Comparison of ENCODE assay signal across 12 cellular contexts in the genomic region with DNA sequence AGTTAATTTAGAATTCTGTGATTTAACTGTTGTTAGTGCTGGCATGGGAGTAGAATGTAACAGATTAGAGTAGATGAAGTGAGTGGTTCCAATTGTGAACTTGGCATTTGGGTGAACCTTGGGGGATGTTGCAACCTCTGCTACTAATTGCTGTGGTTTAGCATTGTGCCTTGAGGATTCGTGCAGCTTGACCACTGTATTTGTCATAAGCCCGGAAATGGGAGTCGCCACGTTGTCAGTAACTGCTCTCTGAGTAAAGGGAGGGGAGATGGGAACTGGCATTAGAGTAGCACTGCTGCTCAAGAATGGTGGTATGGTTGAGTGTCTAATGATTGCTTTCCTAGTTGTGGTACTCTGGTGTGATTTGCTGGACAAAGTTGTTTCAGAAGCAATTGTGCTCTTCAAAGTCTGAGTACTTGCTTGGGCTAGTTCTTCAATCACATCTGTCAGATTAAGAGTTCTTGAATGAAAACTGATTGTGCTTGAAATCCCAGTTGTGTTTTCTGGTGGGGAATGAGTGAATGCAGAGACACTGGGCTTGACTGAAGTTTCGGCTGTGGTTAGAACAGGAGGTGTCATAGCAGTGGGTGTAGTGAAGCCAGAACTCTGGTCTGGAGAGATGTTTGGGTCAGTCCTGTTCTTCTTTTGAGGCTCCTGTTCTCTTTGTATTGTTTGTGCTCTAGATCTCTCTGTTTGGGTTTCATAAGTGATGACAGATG. TPM values are rescaled to one million over a fixed set of nuclear protein-coding genes. Genes with fewer than 3 reads are reported as not detected.
DNase-seq lines count a peak whose midpoint lies in the region; ATAC-seq and TF ChIP-seq lines count a peak whose summit lies in the region.
"Had no signal": no experiment of that assay in that cellular context is flagged by ENCODE, and none has a peak within 500 bp of the region (broad histone marks: within the 10 kb centered on the region; RNA-seq: fewer than 3 reads in every experiment).

No MANE protein-coding gene starts in this region.

- H3K4me3 ChIP-seq in GM23338: no peak overlapping the region
- H3K4me3 ChIP-seq: BLaER1 had no signal

- H3K36me3 ChIP-seq in GM23338 (ENCODE audit: insufficient read depth): no peaks in the 10 kb centered on the region
- H3K36me3 ChIP-seq: BLaER1 had no signal

- H3K27me3 ChIP-seq in GM23338 (ENCODE audit: insufficient read depth): no peaks in the 10 kb centered on the region
- H3K27me3 ChIP-seq: BLaER1 had no signal

- H3K4me1 ChIP-seq in GM23338 (ENCODE audit: insufficient read depth): peaks cover 7% of the 10 kb centered on the region; the same call in 1 of the 2 replicates
- H3K4me1 ChIP-seq: BLaER1 had no signal

- no peaks in the 10 kb centered on the region for H3K79me2 ChIP-seq in GM23338 (replicated peaks; ENCODE audit: insufficient read depth)

- DNase-seq in AG08395 (ENCODE audit: low spot score) (peak; percentile 92), HK-2 (ENCODE audit: unreplicated experiment) (peak; percentile 54), SW480 (ENCODE audit: low spot score) (peak; percentile 7), glomerular visceral epithelial cell (ENCODE audit: extremely low spot score) (peak; percentile 80), GM23338 (ENCODE audit: low spot score) (no peak), ACHN (no peak)
- no peak for DNase-seq in activated naive CD4-positive, alpha-beta T cell treated with anti-CD3 and anti-CD28 coated beads, Interleukin-2, amount 50 U/mL, for 72 hours (ENCODE audit: low spot score in 2 of 2)
- DNase-seq in activated naive CD4-positive, alpha-beta T cell treated with anti-CD3 and anti-CD28 coated beads, Interleukin-2, amount 10 ng/mL, durations not matched to agents 7 days and 5 days: no peak
- DNase-seq: naive B cell, NCI-H2171, T-helper 17 cell had no signal

- TF ChIP-seq CTCF in GM23338 (conservative IDR thresholded peaks at IDR 0.05; ENCODE audit: low read depth in 2 of 2): no peak

- ATAC-seq in activated naive CD4-positive, alpha-beta T cell treated with anti-CD3 and anti-CD28 coated beads, Interleukin-2, amount 50 U/mL, for 72 hours: no peak
- no peak for ATAC-seq in GM23338
- ATAC-seq: T-helper 17 cell had no signal

- H3K9me2 ChIP-seq in GM23338 (ENCODE audit: insufficient read depth): peaks cover 14% of the 10 kb centered on the region; the same call in 1 of the 2 replicates

- in situ Hi-C loops in ACHN (cut with HindIII; ENCODE audit: low pct_ligation_motif_present, low pct_unique_long_range_greater_than_20kb, low sequenced_read_pairs): no loop called here

- H2AFZ ChIP-seq in GM23338: no peak overlapping the region

- H4K20me1 ChIP-seq in GM23338 (replicated peaks; ENCODE audit: insufficient read depth): no peaks in the 10 kb centered on the region
- H4K20me1 ChIP-seq: BLaER1 had no signal

- no peaks in the 10 kb centered on the region for H3K36me3 Mint-ChIP-seq in activated naive CD4-positive, alpha-beta T cell treated with anti-CD3 and anti-CD28 coated beads, Interleukin-2, amount 50 U/mL, for 72 hours
- H3K36me3 Mint-ChIP-seq in GM23338 (ENCODE audit: low read depth): peaks cover 4% of the 10 kb centered on the region
- H3K36me3 Mint-ChIP-seq in activated naive CD4-positive, alpha-beta T cell treated with anti-CD3 and anti-CD28 coated beads, Interleukin-2, amount 10 ng/mL, durations not matched to agents 7 days and 5 days: no peaks in the 10 kb centered on the region
- H3K36me3 Mint-ChIP-seq: naive B cell had no signal

- H3K27ac ChIP-seq in GM23338 (ENCODE audit: low read depth): no peak overlapping the region
- H3K27ac ChIP-seq: BLaER1 had no signal

- H3K4me2 ChIP-seq in GM23338: no peak overlapping the region
- H3K4me2 ChIP-seq: BLaER1 had no signal

- H3K27me3 Mint-ChIP-seq in GM23338 (ENCODE audit: insufficient read depth, low read depth, poor library complexity): peaks cover 2% of the 10 kb centered on the region
- H3K27me3 Mint-ChIP-seq in activated naive CD4-positive, alpha-beta T cell treated with anti-CD3 and anti-CD28 coated beads, Interleukin-2, amount 10 ng/mL, durations not matched to agents 7 days and 5 days: no peaks in the 10 kb centered on the region

- H3K4me1 Mint-ChIP-seq in GM23338: peaks cover 9% of the 10 kb centered on the region
- no peaks in the 10 kb centered on the region for H3K4me1 Mint-ChIP-seq in activated naive CD4-positive, alpha-beta T cell treated with anti-CD3 and anti-CD28 coated beads, Interleukin-2, amount 10 ng/mL, durations not matched to agents 7 days and 5 days
- H3K4me1 Mint-ChIP-seq: naive B cell, T-helper 17 cell had no signal

- CTCF ChIA-PET in activated naive CD4-positive, alpha-beta T cell treated with anti-CD3 and anti-CD28 coated beads, Interleukin-2, amount 10 ng/mL, durations not matched to agents 7 days and 5 days (lab: Charles Lee): no interaction called here

- H3K27ac Mint-ChIP-seq in activated naive CD4-positive, alpha-beta T cell treated with anti-CD3 and anti-CD28 coated beads, Interleukin-2, amount 50 U/mL, for 72 hours: no peak overlapping the region
- H3K27ac Mint-ChIP-seq in GM23338: no peak overlapping the region
- no peak overlapping the region for H3K27ac Mint-ChIP-seq in activated naive CD4-positive, alpha-beta T cell treated with anti-CD3 and anti-CD28 coated beads, Interleukin-2, amount 10 ng/mL, durations not matched to agents 7 days and 5 days
- H3K27ac Mint-ChIP-seq: naive B cell, T-helper 17 cell had no signal

- H3F3A ChIP-seq in GM23338 (replicated peaks; ENCODE audit: low read depth): no peaks in the 10 kb centered on the region

- no peak overlapping the region for H3K4me3 Mint-ChIP-seq in GM23338
- no peak overlapping the region for H3K4me3 Mint-ChIP-seq in activated naive CD4-positive, alpha-beta T cell treated with anti-CD3 and anti-CD28 coated beads, Interleukin-2, amount 10 ng/mL, durations not matched to agents 7 days and 5 days
- H3K4me3 Mint-ChIP-seq: naive B cell, T-helper 17 cell had no signal

- no peaks in the 10 kb centered on the region for H3K9me3 Mint-ChIP-seq in activated naive CD4-positive, alpha-beta T cell treated with anti-CD3 and anti-CD28 coated beads, Interleukin-2, amount 50 U/mL, for 72 hours
- H3K9me3 Mint-ChIP-seq in GM23338: peaks cover 2% of the 10 kb centered on the region; the same call in 1 of the 3 replicates
- no peaks in the 10 kb centered on the region for H3K9me3 Mint-ChIP-seq in activated naive CD4-positive, alpha-beta T cell treated with anti-CD3 and anti-CD28 coated beads, Interleukin-2, amount 10 ng/mL, durations not matched to agents 7 days and 5 days
- H3K9me3 Mint-ChIP-seq: naive B cell had no signal

TF ChIP-seq in GM23338, 12 proteins besides CTCF, POLR2A, EP300 and RAD21 (continues in another document):
- TF ChIP-seq STAT1 (IDR thresholded peaks at IDR 0.05; ENCODE audit: unreplicated experiment): no peak
- TF ChIP-seq, protein P1, sequence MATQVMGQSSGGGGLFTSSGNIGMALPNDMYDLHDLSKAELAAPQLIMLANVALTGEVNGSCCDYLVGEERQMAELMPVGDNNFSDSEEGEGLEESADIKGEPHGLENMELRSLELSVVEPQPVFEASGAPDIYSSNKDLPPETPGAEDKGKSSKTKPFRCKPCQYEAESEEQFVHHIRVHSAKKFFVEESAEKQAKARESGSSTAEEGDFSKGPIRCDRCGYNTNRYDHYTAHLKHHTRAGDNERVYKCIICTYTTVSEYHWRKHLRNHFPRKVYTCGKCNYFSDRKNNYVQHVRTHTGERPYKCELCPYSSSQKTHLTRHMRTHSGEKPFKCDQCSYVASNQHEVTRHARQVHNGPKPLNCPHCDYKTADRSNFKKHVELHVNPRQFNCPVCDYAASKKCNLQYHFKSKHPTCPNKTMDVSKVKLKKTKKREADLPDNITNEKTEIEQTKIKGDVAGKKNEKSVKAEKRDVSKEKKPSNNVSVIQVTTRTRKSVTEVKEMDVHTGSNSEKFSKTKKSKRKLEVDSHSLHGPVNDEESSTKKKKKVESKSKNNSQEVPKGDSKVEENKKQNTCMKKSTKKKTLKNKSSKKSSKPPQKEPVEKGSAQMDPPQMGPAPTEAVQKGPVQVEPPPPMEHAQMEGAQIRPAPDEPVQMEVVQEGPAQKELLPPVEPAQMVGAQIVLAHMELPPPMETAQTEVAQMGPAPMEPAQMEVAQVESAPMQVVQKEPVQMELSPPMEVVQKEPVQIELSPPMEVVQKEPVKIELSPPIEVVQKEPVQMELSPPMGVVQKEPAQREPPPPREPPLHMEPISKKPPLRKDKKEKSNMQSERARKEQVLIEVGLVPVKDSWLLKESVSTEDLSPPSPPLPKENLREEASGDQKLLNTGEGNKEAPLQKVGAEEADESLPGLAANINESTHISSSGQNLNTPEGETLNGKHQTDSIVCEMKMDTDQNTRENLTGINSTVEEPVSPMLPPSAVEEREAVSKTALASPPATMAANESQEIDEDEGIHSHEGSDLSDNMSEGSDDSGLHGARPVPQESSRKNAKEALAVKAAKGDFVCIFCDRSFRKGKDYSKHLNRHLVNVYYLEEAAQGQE (IDR thresholded peaks at IDR 0.05; ENCODE audit: unreplicated experiment): no peak
- TF ChIP-seq, protein P2, sequence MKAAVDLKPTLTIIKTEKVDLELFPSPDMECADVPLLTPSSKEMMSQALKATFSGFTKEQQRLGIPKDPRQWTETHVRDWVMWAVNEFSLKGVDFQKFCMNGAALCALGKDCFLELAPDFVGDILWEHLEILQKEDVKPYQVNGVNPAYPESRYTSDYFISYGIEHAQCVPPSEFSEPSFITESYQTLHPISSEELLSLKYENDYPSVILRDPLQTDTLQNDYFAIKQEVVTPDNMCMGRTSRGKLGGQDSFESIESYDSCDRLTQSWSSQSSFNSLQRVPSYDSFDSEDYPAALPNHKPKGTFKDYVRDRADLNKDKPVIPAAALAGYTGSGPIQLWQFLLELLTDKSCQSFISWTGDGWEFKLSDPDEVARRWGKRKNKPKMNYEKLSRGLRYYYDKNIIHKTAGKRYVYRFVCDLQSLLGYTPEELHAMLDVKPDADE (IDR thresholded peaks at IDR 0.05): no peak
- no peak for TF ChIP-seq ZNF114 (CRISPR knock-in tag; IDR thresholded peaks at IDR 0.05)

RNA-seq across cellular contexts. Expression of gene IGSF10, which starts 15.4 kb away (rescaled TPM):
- total RNA-seq in activated naive CD4-positive, alpha-beta T cell treated with anti-CD3 and anti-CD28 coated beads, Interleukin-2, amount 50 U/mL, for 72 hours: not detected
- total RNA-seq in GM23338 (2014; rRNA removed; shearing (Covaris generic)): 0.94 and 1.4 TPM in 2 replicates
- 0.24 and 0.50 TPM in 2 replicates for polyA plus RNA-seq in GM23338 (2016; fragmentation: Nextera tagmentation; extraction: Ambion mirVana)

Comparison
In these comparisons a context has a peak if more than half of its experiments do, and no peak if none do; other contexts are left out.
1. DNase-seq: peak in AG08395 (single experiment), HK-2 (single experiment), SW480 (single experiment) and glomerular visceral epithelial cell (single experiment); none in activated naive CD4-positive, alpha-beta T cell treated with anti-CD3 and anti-CD28 coated beads, Interleukin-2, amount 50 U/mL, for 72 hours (0 of 2), GM23338 (single experiment), ACHN (single experiment) and activated naive CD4-positive, alpha-beta T cell treated with anti-CD3 and anti-CD28 coated beads, Interleukin-2, amount 10 ng/mL, durations not matched to agents 7 days and 5 days (single experiment).